13 cellular contexts compared by ENCODE assay signal in the genomic region with DNA sequence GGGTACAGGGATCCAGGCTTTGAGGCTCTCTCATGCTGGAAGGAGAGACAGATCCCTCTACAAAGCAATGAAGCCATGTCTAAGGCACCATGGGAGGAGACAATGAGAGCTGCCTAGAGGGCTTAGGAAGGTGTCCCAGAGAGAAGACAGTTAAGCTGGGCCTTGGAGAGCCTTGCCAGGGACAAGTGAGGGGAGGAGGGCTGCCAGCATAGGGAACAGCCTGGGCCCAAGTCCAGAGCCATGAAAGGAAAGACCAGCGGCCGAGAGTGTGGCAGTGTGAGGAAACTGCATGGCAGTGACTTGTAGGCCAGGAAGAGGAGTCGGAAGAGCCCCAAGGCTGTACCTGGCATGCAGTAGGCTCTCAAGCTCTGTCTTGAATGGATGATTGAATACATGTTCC.
"Had no signal": no experiment of that assay in that cellular context is flagged by ENCODE, and none has a peak within 500 bp of the region (broad histone marks: within the 10 kb centered on the region; RNA-seq: fewer than 3 reads in every experiment).

No MANE protein-coding gene starts in this region.

- H3K4me3 ChIP-seq: upper lobe of right lung had no signal

- H3K9me3 ChIP-seq: upper lobe of right lung had no signal

- H3K4me1 ChIP-seq: upper lobe of right lung had no signal

- H3K36me3 Mint-ChIP-seq: memory B cell; stimulated activated naive B cell treated with anti-CD40 and anti-IgM and Interleukin-4, amounts not matched to agents 10 μg/mL and 1 μg/mL and 100 μg/mL, for 72 hours had no signal

- H3K27ac ChIP-seq: brain microvascular endothelial cell, upper lobe of right lung, WERI-Rb-1 had no signal

- H3K27ac Mint-ChIP-seq: activated T-cell treated with anti-CD3 and anti-CD28 coated beads, Interleukin-2, amount 50 U/mL, for 72 hours; memory B cell; stimulated activated naive B cell treated with anti-CD40 and anti-IgM and Interleukin-4, amounts not matched to agents 10 μg/mL and 1 μg/mL and 100 μg/mL, for 72 hours had no signal

- H3K27me3 ChIP-seq: upper lobe of right lung had no signal

- H3K4me3 Mint-ChIP-seq: activated T-cell treated with anti-CD3 and anti-CD28 coated beads, Interleukin-2, amount 50 U/mL, for 72 hours; memory B cell; stimulated activated naive B cell treated with anti-CD40 and anti-IgM and Interleukin-4, amounts not matched to agents 10 μg/mL and 1 μg/mL and 100 μg/mL, for 72 hours had no signal

- H3K36me3 ChIP-seq: brain microvascular endothelial cell, upper lobe of right lung, WERI-Rb-1 had no signal

- DNase-seq: activated CD4-positive, alpha-beta T cell treated with anti-CD3 and anti-CD28 coated beads for 1 hour; activated CD4-positive, alpha-beta T cell treated with anti-CD3 and anti-CD28 coated beads, Interleukin-2, amount 50 U/mL, for 4 hours; activated effector memory CD4-positive, alpha-beta T cell treated with anti-CD3 and anti-CD28 coated beads, Interleukin-2, amount 50 U/mL, for 16 hours; activated naive CD4-positive, alpha-beta T cell treated with anti-CD3 and anti-CD28 coated beads, Interleukin-2, amount 50 U/mL, for 16 hours; activated T-cell treated with anti-CD3 and anti-CD28 coated beads, Interleukin-2, amount 50 U/mL, for 72 hours; brain microvascular endothelial cell; effector CD8-positive, alpha-beta T cell; islet precursor cell; stimulated activated naive B cell treated with anti-CD40 and anti-IgM and Interleukin-4, amounts not matched to agents 10 μg/mL and 1 μg/mL and 100 μg/mL, for 72 hours; upper lobe of right lung; WERI-Rb-1 had no signal

- H3K9me3 Mint-ChIP-seq: activated T-cell treated with anti-CD3 and anti-CD28 coated beads, Interleukin-2, amount 50 U/mL, for 72 hours; memory B cell; stimulated activated naive B cell treated with anti-CD40 and anti-IgM and Interleukin-4, amounts not matched to agents 10 μg/mL and 1 μg/mL and 100 μg/mL, for 72 hours had no signal

- ATAC-seq: activated T-cell treated with anti-CD3 and anti-CD28 coated beads, Interleukin-2, amount 50 U/mL, for 72 hours; sciatic nerve; stimulated activated naive B cell treated with anti-CD40 and anti-IgM and Interleukin-4, amounts not matched to agents 10 μg/mL and 1 μg/mL and 100 μg/mL, for 72 hours; upper lobe of right lung had no signal
